In genomic region chrX:13760428-13760827, GRCh38 we compare ENCODE assay signal across 17 cellular contexts. TPM values are rescaled to one million over a fixed set of nuclear protein-coding genes. Genes with fewer than 3 reads are reported as not detected.
"Had no signal": no experiment of that assay in that cellular context is flagged by ENCODE, and none has a peak within 500 bp of the region (broad histone marks: within the 10 kb centered on the region; RNA-seq: fewer than 3 reads in every experiment).

No MANE protein-coding gene starts in this region.

- H3K9me3 ChIP-seq: lower lobe of right lung, transverse colon had no signal

- ATAC-seq: activated T-helper 17 cell treated with anti-CD3 and anti-CD28 coated beads, Interleukin-2, amount 50 U/mL, for 72 hours; lower lobe of right lung had no signal

- H3K27me3 ChIP-seq: transverse colon had no signal

- H3K36me3 ChIP-seq: transverse colon had no signal

- DNase-seq: activated CD4-positive, alpha-beta memory T cell treated with anti-CD3 and anti-CD28 coated beads, Interleukin-2, amount 10 ng/mL, durations not matched to agents 7 days and 5 days; activated naive CD4-positive, alpha-beta T cell; activated naive CD8-positive, alpha-beta T cell treated with anti-CD3 and anti-CD28 coated beads for 36 hours; activated T-cell treated with anti-CD3 and anti-CD28 coated beads, Interleukin-2, amount 50 U/mL, for 1 hour; amniotic stem cell; erythroblast; foreskin melanocyte; glutamatergic neuron; lower lobe of right lung; midbrain; nephron progenitor cell; occipital lobe; T1000; transverse colon had no signal

- H3K4me3 ChIP-seq: coronary artery, lower lobe of right lung, transverse colon had no signal

- H3K27ac ChIP-seq: lower lobe of right lung had no signal

RNA-seq across cellular contexts. Expression of gene GPM6B, which starts 56.5 kb away (rescaled TPM):
- total RNA-seq: activated CD4-positive, alpha-beta memory T cell treated with anti-CD3 and anti-CD28 coated beads, Interleukin-2, amount 10 ng/mL, durations not matched to agents 7 days and 5 days; activated naive CD8-positive, alpha-beta T cell treated with anti-CD3 and anti-CD28 coated beads for 36 hours; activated T-helper 17 cell treated with anti-CD3 and anti-CD28 coated beads, Interleukin-2, amount 50 U/mL, for 72 hours; T-helper 1 cell treated with Interleukin-12 subunit alpha and Interleukin-12 subunit beta and Interleukin-4 antibody, amounts not matched to agents 30 ng/mL and 1 ng/mL, for 36 hours had no signal
